In the genomic region with DNA sequence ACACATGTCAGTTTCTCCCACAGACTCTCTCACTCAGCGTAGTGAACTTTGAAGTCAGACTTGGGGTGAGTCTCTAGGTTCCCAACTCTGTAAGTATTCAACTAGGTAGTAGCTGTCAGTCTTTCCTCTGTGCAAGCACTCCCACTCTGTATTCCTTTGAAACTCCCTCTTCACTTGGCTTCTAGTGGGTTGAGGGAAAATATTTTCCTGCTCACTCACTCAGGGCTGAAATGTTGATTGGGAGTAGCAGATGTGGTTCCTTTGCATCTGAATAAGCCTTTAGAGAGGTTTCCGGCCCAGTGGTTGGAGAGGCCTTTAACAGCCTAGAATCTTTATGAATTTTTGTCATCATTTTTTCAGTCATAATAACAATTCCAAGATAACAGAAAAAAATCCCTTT, we compare ENCODE assay signal across 17 cellular contexts. TPM values are rescaled to one million over a fixed set of nuclear protein-coding genes. Genes with fewer than 3 reads are reported as not detected.
DNase-seq lines count a peak whose midpoint lies in the region; ATAC-seq and TF ChIP-seq lines count a peak whose summit lies in the region.
"Had no signal": no experiment of that assay in that cellular context is flagged by ENCODE, and none has a peak within 500 bp of the region (broad histone marks: within the 10 kb centered on the region; RNA-seq: fewer than 3 reads in every experiment).

No MANE protein-coding gene starts in this region.

- POLR2A ChIA-PET in WTC11 (lab: Charles Lee) (no interaction called here), RWPE1 (lab: Yijun Ruan, JAX; ENCODE audit: low non-redundant PET) (no interaction called here)

- no peak overlapping the region for H3K4me3 Mint-ChIP-seq in WTC11
- H3K4me3 Mint-ChIP-seq in CD14-positive monocyte = no peak overlapping the region
- H3K4me3 Mint-ChIP-seq: CD4-positive, CD25-positive, alpha-beta regulatory T cell; IgD-negative memory B cell had no signal

- peak; percentile 67 for ATAC-seq in WTC11
- ATAC-seq: HCT116, Right ventricle myocardium inferior had no signal

- no peaks in the 10 kb centered on the region for H4K20me1 ChIP-seq in GM23248 (ENCODE audit: insufficient read depth)
- H4K20me1 ChIP-seq in osteoblast (ENCODE audit: insufficient read depth, low read length) = no peaks in the 10 kb centered on the region

- H3K4me3 ChIP-seq in GM23248 (no peak overlapping the region), fibroblast of pulmonary artery (replicated peaks; ENCODE audit: low read depth, low read length) (no peak overlapping the region), osteoblast (ENCODE audit: insufficient read depth, low read length) (no peak overlapping the region)

- H3K27me3 ChIP-seq in GM23248 (replicated peaks; ENCODE audit: insufficient read depth) = no peaks in the 10 kb centered on the region
- no peaks in the 10 kb centered on the region for H3K27me3 ChIP-seq in osteoblast (ENCODE audit: insufficient read depth, low read length)

- in situ Hi-C loops in GM23248 (cut with MboI) = loop anchor here (25.0 kb wide), 1 partner anchor 539 kb away; no protein-coding TSS in a partner anchor

- H3K27ac ChIP-seq in GM23248 (no peak overlapping the region), osteoblast (ENCODE audit: low read depth, low read length) (no peak overlapping the region), RWPE1 (no peak overlapping the region)

- H3K27me3 Mint-ChIP-seq in WTC11 (ENCODE audit: low read depth) (no peaks in the 10 kb centered on the region), CD14-positive monocyte (ENCODE audit: low read depth in 3 of 3) (peaks cover 0 to 2% (median 0%) of the 10 kb centered on the region in 3 donors)
- H3K27me3 Mint-ChIP-seq: IgD-negative memory B cell had no signal

- H2AFZ ChIP-seq in GM23248 (no peak overlapping the region), osteoblast (ENCODE audit: low read length) (no peak overlapping the region)

- H3K4me1 ChIP-seq in GM23248 (ENCODE audit: insufficient read depth) (peaks cover 15% of the 10 kb centered on the region), osteoblast (ENCODE audit: insufficient read depth, low read length) (peaks cover 4% of the 10 kb centered on the region)

- DNase-seq in GM23248 = peak; percentile 21
- no peak for DNase-seq in WTC11 (ENCODE audit: low spot score)
- peak; percentile 9 for DNase-seq in fibroblast of pulmonary artery (ENCODE audit: low read depth)
- peak; percentile 68 for DNase-seq in osteoblast (ENCODE audit: insufficient read length, low spot score, missing footprints)
- DNase-seq in RWPE1 (ENCODE audit: low spot score) = no peak
- DNase-seq in SKM-1 treated with dmso at 0.1 percent for 144 hours (lab: John Stamatoyannopoulos, UW; ENCODE audit: unreplicated experiment) = no peak
- no peak for DNase-seq in CD14-positive monocyte (ENCODE audit: low spot score)
- no peak for DNase-seq in NCI-H2227 (lab: John Stamatoyannopoulos, UW; ENCODE audit: unreplicated experiment)
- DNase-seq: CD4-positive, CD25-positive, alpha-beta regulatory T cell; Kasumi-1; NCI-H1417; NCI-H1930; NCI-H2171; NCI-H524 had no signal

- CTCF ChIA-PET in WTC11 (lab: Charles Lee) = interaction anchor here (1.1 to 1.9 kb wide), 2 partner anchors 16 to 18 kb away, joined by 4 to 11 read pairs; no protein-coding TSS in a partner anchor
- CTCF ChIA-PET in RWPE1 (lab: Yijun Ruan, JAX) = interaction anchor here (0.7 kb wide), 2 partner anchors 60 to 419 kb away, joined by 3 read pairs; no protein-coding TSS in a partner anchor

- no peaks in the 10 kb centered on the region for H3F3A ChIP-seq in GM23248 (ENCODE audit: insufficient read depth)

- no peak overlapping the region for H3K4me2 ChIP-seq in GM23248 (ENCODE audit: unreplicated experiment)
- no peak overlapping the region for H3K4me2 ChIP-seq in osteoblast (ENCODE audit: insufficient read depth, low read length)

- H3K36me3 Mint-ChIP-seq in WTC11 = no peaks in the 10 kb centered on the region
- peaks cover 0 to 5% of the 10 kb centered on the region in 2 donors for H3K36me3 Mint-ChIP-seq in CD14-positive monocyte
- H3K36me3 Mint-ChIP-seq: CD4-positive, CD25-positive, alpha-beta regulatory T cell had no signal

- TF ChIP-seq CTCF in WTC11 (IDR thresholded peaks at IDR 0.05) = no peak
- no peak for TF ChIP-seq CTCF in fibroblast of pulmonary artery (IDR thresholded peaks at IDR 0.05; ENCODE audit: low read length, missing control alignments)
- no peak for TF ChIP-seq CTCF in osteoblast (IDR thresholded peaks at IDR 0.05; ENCODE audit: extremely low read depth, low read depth, low read length)
- TF ChIP-seq CTCF in RWPE1 (conservative IDR thresholded peaks at IDR 0.05; ENCODE audit: low read depth) = no peak
- TF ChIP-seq CTCF in CD14-positive monocyte (IDR thresholded peaks at IDR 0.05) = no peak

- no peaks in the 10 kb centered on the region for H3K9me3 ChIP-seq in GM23248 (ENCODE audit: low read depth)
- H3K9me3 ChIP-seq in osteoblast (ENCODE audit: low read depth, low read length) = no peaks in the 10 kb centered on the region

- H3K27ac Mint-ChIP-seq in WTC11 (peak overlapping the region; percentile 35), CD14-positive monocyte (no peak overlapping the region)
- H3K27ac Mint-ChIP-seq: CD4-positive, CD25-positive, alpha-beta regulatory T cell; IgD-negative memory B cell had no signal

- no peak overlapping the region for H3K9ac ChIP-seq in GM23248

- H3K36me3 ChIP-seq in GM23248 (ENCODE audit: low read depth) (no peaks in the 10 kb centered on the region), osteoblast (ENCODE audit: insufficient read depth, low read length) (no peaks in the 10 kb centered on the region)

- no peaks in the 10 kb centered on the region for H3K9me3 Mint-ChIP-seq in WTC11
- no peaks in the 10 kb centered on the region for H3K9me3 Mint-ChIP-seq in CD14-positive monocyte
- H3K9me3 Mint-ChIP-seq: CD4-positive, CD25-positive, alpha-beta regulatory T cell; IgD-negative memory B cell had no signal

- H3K4me1 Mint-ChIP-seq in WTC11 (peaks cover 13% of the 10 kb centered on the region), CD14-positive monocyte (peaks cover 6% of the 10 kb centered on the region)

- H3K79me2 ChIP-seq in GM23248 (ENCODE audit: insufficient read depth) (no peaks in the 10 kb centered on the region), osteoblast (ENCODE audit: insufficient read depth, low read length) (no peaks in the 10 kb centered on the region)

- 88 to 94% methylated on average over 2 of the region's 2 CpGs for WGBS in GM23248 (ENCODE audit: low coverage in 1 of 2, low lambda C conversion rate in 2 of 2, missing lambda C conversion rate in 2 of 2), 2 experiments

- intact Hi-C loops in CD14-positive monocyte (cut with micrococcal nuclease) = no loop called here

- no peaks in the 10 kb centered on the region for H3K9me2 ChIP-seq in GM23248 (ENCODE audit: insufficient read depth)

TF ChIP-seq in WTC11, 78 proteins besides CTCF, POLR2A, EP300 and RAD21:
- TF ChIP-seq CBFB (CRISPR knock-in tag; IDR thresholded peaks at IDR 0.05; ENCODE audit: low read depth) (no peak), NR1H2 (CRISPR knock-in tag; IDR thresholded peaks at IDR 0.05) (no peak), PRRX2 (CRISPR knock-in tag; IDR thresholded peaks at IDR 0.05) (no peak), ZNF138 (CRISPR knock-in tag; conservative IDR thresholded peaks at IDR 0.05) (no peak), EMX1 (CRISPR knock-in tag; IDR thresholded peaks at IDR 0.05) (no peak)
- TF ChIP-seq, protein P1, sequence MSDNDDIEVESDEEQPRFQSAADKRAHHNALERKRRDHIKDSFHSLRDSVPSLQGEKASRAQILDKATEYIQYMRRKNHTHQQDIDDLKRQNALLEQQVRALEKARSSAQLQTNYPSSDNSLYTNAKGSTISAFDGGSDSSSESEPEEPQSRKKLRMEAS (CRISPR knock-in tag; IDR thresholded peaks at IDR 0.05) = no peak

RNA-seq across cellular contexts. Expression of a gene that starts 18.1 kb away (rescaled TPM):
- total RNA-seq in GM23248 (2014; rRNA removed; shearing (Covaris generic)) = 61.2 and 70.6 TPM in 2 replicates
- polyA plus RNA-seq in GM23248 (2016; fragmentation: Nextera tagmentation; extraction: Ambion mirVana) (42.7 and 46.0 TPM in 2 replicates), CD14-positive monocyte (10 to 100 TPM; 43.3 to 64.6 TPM)
- total RNA-seq in WTC11 (2021) (10.3 to 25.1 TPM (median 21.8 TPM) in 3 replicates), osteoblast (93.1 and 101 TPM in 2 replicates)

Comparison
In these comparisons a context has a peak if more than half of its experiments do, and no peak if none do; other contexts are left out.
1. DNase-seq: peak in GM23248 (single experiment), fibroblast of pulmonary artery (single experiment) and osteoblast (single experiment); none in WTC11 (single experiment), RWPE1 (single experiment), SKM-1 treated with dmso at 0.1 percent for 144 hours (single experiment), CD14-positive monocyte (single experiment) and NCI-H2227 (single experiment).